9 cellular contexts compared by ENCODE assay signal in genomic region chr4:183182873-183183725, GRCh38.
DNase-seq lines count a peak whose midpoint lies in the region; ATAC-seq and TF ChIP-seq lines count a peak whose summit lies in the region.
"Had no signal": no experiment of that assay in that cellular context is flagged by ENCODE, and none has a peak within 500 bp of the region (broad histone marks: within the 10 kb centered on the region; RNA-seq: fewer than 3 reads in every experiment).

No MANE protein-coding gene starts in this region.

- H3K4me1 ChIP-seq in adipocyte (ENCODE audit: control insufficient read depth, insufficient read depth, low read length): peaks cover 5% of the 10 kb centered on the region

- no peak overlapping the region for H3K4me3 Mint-ChIP-seq in activated CD8-positive, alpha-beta T cell treated with anti-CD3 and anti-CD28 coated beads for 36 hours
- H3K4me3 Mint-ChIP-seq in activated CD8-positive, alpha-beta T cell treated with anti-CD3 and anti-CD28 coated beads, Interleukin-2, amount 10 ng/mL, durations not matched to agents 7 days and 5 days: no peak overlapping the region
- H3K4me3 Mint-ChIP-seq: CD4-positive, alpha-beta T cell had no signal

- H3K36me3 Mint-ChIP-seq in activated CD8-positive, alpha-beta T cell treated with anti-CD3 and anti-CD28 coated beads for 36 hours (ENCODE audit: low read depth): no peaks in the 10 kb centered on the region
- no peaks in the 10 kb centered on the region for H3K36me3 Mint-ChIP-seq in activated CD8-positive, alpha-beta T cell treated with anti-CD3 and anti-CD28 coated beads, Interleukin-2, amount 10 ng/mL, durations not matched to agents 7 days and 5 days (ENCODE audit: low read depth)

- H3K9me3 ChIP-seq in adipocyte (ENCODE audit: control insufficient read depth, low read length): no peaks in the 10 kb centered on the region

- H3K9ac ChIP-seq in adipocyte (ENCODE audit: low read length): no peak overlapping the region

- no peaks in the 10 kb centered on the region for H3K36me3 ChIP-seq in adipocyte (ENCODE audit: control insufficient read depth, insufficient read depth, low read length, severe bottlenecking)

- intact Hi-C loops in activated CD8-positive, alpha-beta T cell treated with anti-CD3 and anti-CD28 coated beads for 36 hours (cut with micrococcal nuclease): no loop called here
- intact Hi-C loops in left colon (cut with DNase I, micrococcal nuclease): no loop called here

- no peaks in the 10 kb centered on the region for H3K27me3 ChIP-seq in adipocyte (replicated peaks; ENCODE audit: control insufficient read depth, insufficient read depth, low read length)

- POLR2A ChIA-PET in activated CD8-positive, alpha-beta T cell treated with anti-CD3 and anti-CD28 coated beads for 36 hours (lab: Charles Lee): no interaction called here
- POLR2A ChIA-PET in activated CD8-positive, alpha-beta T cell treated with anti-CD3 and anti-CD28 coated beads, Interleukin-2, amount 10 ng/mL, durations not matched to agents 7 days and 5 days (lab: Charles Lee): interaction anchor here (0.6 kb wide), 1 partner anchor 209 kb away, joined by 3 read pairs; no protein-coding TSS in a partner anchor

- H3K4me3 ChIP-seq in adipocyte (ENCODE audit: low read length): no peak overlapping the region

- H3K27me3 Mint-ChIP-seq in activated CD8-positive, alpha-beta T cell treated with anti-CD3 and anti-CD28 coated beads for 36 hours: peaks cover 20% of the 10 kb centered on the region
- H3K27me3 Mint-ChIP-seq in activated CD8-positive, alpha-beta T cell treated with anti-CD3 and anti-CD28 coated beads, Interleukin-2, amount 10 ng/mL, durations not matched to agents 7 days and 5 days (ENCODE audit: low read depth): peaks cover 11% of the 10 kb centered on the region

- no peak for ATAC-seq in activated CD8-positive, alpha-beta T cell treated with anti-CD3 and anti-CD28 coated beads for 36 hours
- ATAC-seq in activated CD8-positive, alpha-beta T cell treated with anti-CD3 and anti-CD28 coated beads, Interleukin-2, amount 10 ng/mL, durations not matched to agents 7 days and 5 days: no peak
- no peak for ATAC-seq in GM21447 (IDR thresholded peaks at IDR 0.05; ENCODE audit: unreplicated experiment)
- no peak for ATAC-seq in left colon
- ATAC-seq in HG03045 (IDR thresholded peaks at IDR 0.05; ENCODE audit: unreplicated experiment): no peak

- peaks cover 4% of the 10 kb centered on the region for H3K4me1 Mint-ChIP-seq in activated CD8-positive, alpha-beta T cell treated with anti-CD3 and anti-CD28 coated beads for 36 hours (ENCODE audit: low read depth)
- H3K4me1 Mint-ChIP-seq in activated CD8-positive, alpha-beta T cell treated with anti-CD3 and anti-CD28 coated beads, Interleukin-2, amount 10 ng/mL, durations not matched to agents 7 days and 5 days (ENCODE audit: low read depth): peaks cover 6% of the 10 kb centered on the region

- H3K27ac Mint-ChIP-seq in activated CD8-positive, alpha-beta T cell treated with anti-CD3 and anti-CD28 coated beads for 36 hours: no peak overlapping the region
- no peak overlapping the region for H3K27ac Mint-ChIP-seq in activated CD8-positive, alpha-beta T cell treated with anti-CD3 and anti-CD28 coated beads, Interleukin-2, amount 10 ng/mL, durations not matched to agents 7 days and 5 days
- H3K27ac Mint-ChIP-seq: CD4-positive, alpha-beta T cell had no signal

- peaks cover 7% of the 10 kb centered on the region for H3K9me3 Mint-ChIP-seq in activated CD8-positive, alpha-beta T cell treated with anti-CD3 and anti-CD28 coated beads for 36 hours
- peaks cover 6% of the 10 kb centered on the region for H3K9me3 Mint-ChIP-seq in activated CD8-positive, alpha-beta T cell treated with anti-CD3 and anti-CD28 coated beads, Interleukin-2, amount 10 ng/mL, durations not matched to agents 7 days and 5 days (ENCODE audit: insufficient read depth)

- TF ChIP-seq CTCF in activated CD8-positive, alpha-beta T cell treated with anti-CD3 and anti-CD28 coated beads for 36 hours (IDR thresholded peaks at IDR 0.05): no peak

- CTCF ChIA-PET in activated CD8-positive, alpha-beta T cell treated with anti-CD3 and anti-CD28 coated beads for 36 hours (lab: Charles Lee): no interaction called here
- CTCF ChIA-PET in activated CD8-positive, alpha-beta T cell treated with anti-CD3 and anti-CD28 coated beads, Interleukin-2, amount 10 ng/mL, durations not matched to agents 7 days and 5 days (lab: Charles Lee): interaction anchor here (0.6 kb wide), 1 partner anchor 169 kb away, joined by 3 read pairs; no protein-coding TSS in a partner anchor

- DNase-seq in activated CD8-positive, alpha-beta T cell treated with anti-CD3 and anti-CD28 coated beads for 36 hours: peak; percentile 15
- no peak for DNase-seq in activated CD8-positive, alpha-beta T cell treated with anti-CD3 and anti-CD28 coated beads, Interleukin-2, amount 10 ng/mL, durations not matched to agents 7 days and 5 days
- DNase-seq in NCI-H748 treated with DMSO at 0.1 percent for 48 hours (lab: John Stamatoyannopoulos, UW) (peak; percentile 35), adipocyte (ENCODE audit: low read depth) (peak; percentile 88), kidney glomerular epithelial cell (lab: John Stamatoyannopoulos, UW) (peak; percentile 94), left colon (no peak)

Comparison
In these comparisons a context has a peak if more than half of its experiments do, and no peak if none do; other contexts are left out.
1. DNase-seq: peak in activated CD8-positive, alpha-beta T cell treated with anti-CD3 and anti-CD28 coated beads for 36 hours (single experiment), NCI-H748 treated with DMSO at 0.1 percent for 48 hours (single experiment), adipocyte (single experiment) and kidney glomerular epithelial cell (single experiment); none in activated CD8-positive, alpha-beta T cell treated with anti-CD3 and anti-CD28 coated beads, Interleukin-2, amount 10 ng/mL, durations not matched to agents 7 days and 5 days (single experiment) and left colon (0 of 2).